Comparison of ENCODE assay signal across 8 cellular contexts in the genomic region with DNA sequence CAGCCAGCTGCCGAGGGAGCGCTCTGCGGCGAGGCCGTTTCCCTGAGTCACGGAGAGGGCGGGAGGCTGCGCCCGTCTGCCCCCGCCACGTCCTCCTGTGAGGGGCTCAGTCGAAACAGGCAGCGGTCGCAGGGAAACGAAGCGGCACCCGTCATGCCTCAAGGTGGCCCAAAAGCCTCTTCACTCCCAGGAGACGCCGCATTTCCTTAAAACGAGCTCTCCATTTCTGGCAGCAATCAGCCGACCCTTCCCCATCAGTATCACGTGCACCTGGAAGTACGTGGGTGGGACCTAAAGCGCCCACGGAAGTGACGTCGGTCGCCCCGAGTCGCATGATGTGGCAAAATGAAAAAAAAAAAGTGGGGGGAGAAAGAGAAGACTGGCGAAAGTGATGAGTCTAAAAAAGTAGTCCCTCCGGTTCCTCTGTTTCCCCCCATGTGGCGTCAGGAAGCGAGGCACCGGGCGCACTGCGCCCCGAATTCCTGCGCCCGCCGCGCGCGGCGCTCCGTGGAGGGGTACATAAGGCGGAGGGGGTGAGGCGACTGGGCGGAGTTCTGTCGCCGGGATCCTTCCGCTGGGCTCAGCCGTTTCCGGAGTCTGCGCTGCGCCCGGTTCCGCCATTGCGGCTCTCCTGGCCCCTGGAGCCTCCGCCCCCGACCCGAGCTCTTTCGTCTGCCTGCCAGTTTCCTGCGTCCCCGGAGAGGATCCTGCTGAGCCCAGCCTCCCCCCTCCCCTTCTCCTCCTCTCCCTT. TPM values are rescaled to one million over a fixed set of nuclear protein-coding genes. Genes with fewer than 3 reads are reported as not detected.
DNase-seq lines count a peak whose midpoint lies in the region; ATAC-seq and TF ChIP-seq lines count a peak whose summit lies in the region.

TSS of gene CLTC (plus strand) at position 583 of the 751 bp plus-strand sequence. CDS start 237 bp downstream, outside the sequence.

- DNase-seq in AG08395 (ENCODE audit: low spot score) (peak; percentile 90), NCI-H345 (lab: John Stamatoyannopoulos, UW) (peak; percentile 95), inferior parietal cortex (ENCODE audit: extremely low spot score) (peak; percentile 97), spleen (peak; percentile 99)
- peak; percentile 81 to 87 (median 83) for DNase-seq in activated CD4-positive, CD25-positive, alpha-beta regulatory T cell (lab: John Stamatoyannopoulos, UW)
- DNase-seq in central memory CD4-positive, alpha-beta T cell = peak; percentile 94

- no peaks in the 10 kb centered on the region for H3K27me3 ChIP-seq in spleen (replicated peaks in 1 of 7)

- peak in 3 of 11 experiments; percentile 4 to 24 (median 17) for TF ChIP-seq CTCF in spleen (IDR thresholded peaks at IDR 0.05 in 8 of 11, conservative IDR thresholded peaks at IDR 0.05 in 3 of 11)

- 0 to 1% (median 0%) methylated on average over 29 to 65 of the region's 65 CpGs for WGBS in spleen, 5 donors

- peak within 1 kb of the TSS; percentile 59 to 95 (median 86) for H3K4me3 ChIP-seq in spleen

- peak within 1 kb of the TSS; percentile 94 to 100 (median 98) for H3K27ac ChIP-seq in spleen

- H3K4me1 ChIP-seq in spleen = peaks cover 40 to 57% (median 48%) of the 10 kb centered on the region in 6 donors

- H3K36me3 ChIP-seq in spleen = no peaks in the 10 kb centered on the region

- intact Hi-C loops in spleen (cut with DNase I; ENCODE audit: low total_unique reads) = no loop called here

- peak; percentile 91 for TF ChIP-seq POLR2A in GM18951 (IDR thresholded peaks at IDR 0.05; ENCODE audit: extremely low read depth, insufficient read depth, insufficient read length)
- peak; percentile 72 to 97 (median 90) for TF ChIP-seq POLR2A in spleen (IDR thresholded peaks at IDR 0.05)

- in situ Hi-C loops in GM18951 (cut with MboI; ENCODE audit: low sequenced_read_pairs, unreplicated experiment) = no loop called here

- peak; percentile 65 for ATAC-seq in HG03196 (IDR thresholded peaks at IDR 0.05; ENCODE audit: unreplicated experiment)

- no peaks in the 10 kb centered on the region for H3K9me3 ChIP-seq in spleen

RNA-seq across cellular contexts. Expression of gene CLTC, which starts in this region (rescaled TPM):
- total RNA-seq in spleen = 100 to 1,000 TPM; 189 to 289 (median 256) TPM
- polyA plus RNA-seq in spleen = 10 to 100 TPM; 47.8 to 73.9 (median 70.1) TPM

Comparison
In these comparisons a context has a peak if more than half of its experiments do, and no peak if none do; other contexts are left out.
1. Peak in every context shown above with its lines: DNase-seq, ATAC-seq, H3K4me3 ChIP-seq and H3K27ac ChIP-seq.